Comparison of ENCODE assay signal across 8 cellular contexts in genomic region chr15:67120839-67121540, GRCh38. TPM values are rescaled to one million over a fixed set of nuclear protein-coding genes. Genes with fewer than 3 reads are reported as not detected.
DNase-seq lines count a peak whose midpoint lies in the region; ATAC-seq and TF ChIP-seq lines count a peak whose summit lies in the region.

No MANE protein-coding gene starts in this region.

- no peaks in the 10 kb centered on the region for H3K27me3 ChIP-seq in HUES6 (ENCODE audit: control insufficient read depth, insufficient read depth, low read length)

- peak overlapping the region; percentile 34 for H3K9ac ChIP-seq in HUES6 (ENCODE audit: low read length)

- no peaks in the 10 kb centered on the region for H3K36me3 ChIP-seq in HUES6 (ENCODE audit: control insufficient read depth, insufficient read depth, low read length)

- peak; percentile 62 for DNase-seq in GM19238 (ENCODE audit: insufficient read length, low spot score)
- peak; percentile 82 for DNase-seq in activated T-cell treated with anti-CD3 and anti-CD28 coated beads for 24 hours (ENCODE audit: low read depth)
- peak; percentile 85 for DNase-seq in epithelial cell of esophagus (ENCODE audit: low read depth)
- peak; percentile 61 to 88 (median 76) for DNase-seq in naive thymus-derived CD8-positive, alpha-beta T cell
- DNase-seq in stimulated activated effector memory CD8-positive, alpha-beta T cell treated with anti-CD3 and anti-CD28 coated beads, Interleukin-12 subunit alpha, Interleukin-12 subunit beta, amount 100 ng/mL, for 72 hours (ENCODE audit: low spot score in 2 of 2): peak; percentile 82 to 91
- no peak for DNase-seq in NCI-H446 (lab: John Stamatoyannopoulos, UW)
- DNase-seq in NCI-H510A treated with DMSO at 0.1 percent for 48 hours (lab: John Stamatoyannopoulos, UW): no peak

- no peaks in the 10 kb centered on the region for H3K9me3 Mint-ChIP-seq in naive thymus-derived CD8-positive, alpha-beta T cell
- no peaks in the 10 kb centered on the region for H3K9me3 Mint-ChIP-seq in stimulated activated effector memory CD8-positive, alpha-beta T cell treated with anti-CD3 and anti-CD28 coated beads, Interleukin-12 subunit alpha, Interleukin-12 subunit beta, amount 100 ng/mL, for 72 hours

- no peaks in the 10 kb centered on the region for H3K36me3 Mint-ChIP-seq in naive thymus-derived CD8-positive, alpha-beta T cell
- peaks cover 18% of the 10 kb centered on the region for H3K36me3 Mint-ChIP-seq in stimulated activated effector memory CD8-positive, alpha-beta T cell treated with anti-CD3 and anti-CD28 coated beads, Interleukin-12 subunit alpha, Interleukin-12 subunit beta, amount 100 ng/mL, for 72 hours

- H3K27ac ChIP-seq in HUES6 (ENCODE audit: low read depth, low read length): peak overlapping the region; percentile 58; the same call in 1 of the 2 replicates

- no peaks in the 10 kb centered on the region for H3K27me3 Mint-ChIP-seq in naive thymus-derived CD8-positive, alpha-beta T cell

- peak overlapping the region; percentile 83 to 97 (median 96) for H3K27ac Mint-ChIP-seq in naive thymus-derived CD8-positive, alpha-beta T cell
- peak overlapping the region; percentile 99 for H3K27ac Mint-ChIP-seq in stimulated activated effector memory CD8-positive, alpha-beta T cell treated with anti-CD3 and anti-CD28 coated beads, Interleukin-12 subunit alpha, Interleukin-12 subunit beta, amount 100 ng/mL, for 72 hours

- POLR2A ChIA-PET in naive thymus-derived CD8-positive, alpha-beta T cell (lab: Charles Lee): interaction anchor here (0.7 to 2.1 kb wide), 10 partner anchors 11 to 57 kb away, joined by 3 to 10 read pairs (median 4); no protein-coding TSS in a partner anchor

- peak; percentile 92 to 93 for ATAC-seq in naive thymus-derived CD8-positive, alpha-beta T cell
- ATAC-seq in stimulated activated effector memory CD8-positive, alpha-beta T cell treated with anti-CD3 and anti-CD28 coated beads, Interleukin-12 subunit alpha, Interleukin-12 subunit beta, amount 100 ng/mL, for 72 hours: peak; percentile 95

- peaks cover 45% of the 10 kb centered on the region for H3K4me1 ChIP-seq in HUES6 (ENCODE audit: control insufficient read depth, insufficient read depth, low read length)

- no peak overlapping the region for H3K4me3 ChIP-seq in HUES6 (ENCODE audit: low read depth, low read length)
- no peak overlapping the region for H3K4me3 ChIP-seq in epithelial cell of esophagus (ENCODE audit: low read length)

- H3K9me3 ChIP-seq in HUES6 (ENCODE audit: control insufficient read depth, insufficient read depth, low read depth, low read length): no peaks in the 10 kb centered on the region

- H3K4me3 Mint-ChIP-seq in naive thymus-derived CD8-positive, alpha-beta T cell: peak overlapping the region; percentile 73 to 94 (median 84)
- H3K4me3 Mint-ChIP-seq in stimulated activated effector memory CD8-positive, alpha-beta T cell treated with anti-CD3 and anti-CD28 coated beads, Interleukin-12 subunit alpha, Interleukin-12 subunit beta, amount 100 ng/mL, for 72 hours: peak overlapping the region; percentile 79

- H3K4me1 Mint-ChIP-seq in naive thymus-derived CD8-positive, alpha-beta T cell: peaks cover 32 to 93% (median 66%) of the 10 kb centered on the region in 4 donors
- peaks cover 88% of the 10 kb centered on the region for H3K4me1 Mint-ChIP-seq in stimulated activated effector memory CD8-positive, alpha-beta T cell treated with anti-CD3 and anti-CD28 coated beads, Interleukin-12 subunit alpha, Interleukin-12 subunit beta, amount 100 ng/mL, for 72 hours

- TF ChIP-seq CTCF in epithelial cell of esophagus (IDR thresholded peaks at IDR 0.05; ENCODE audit: insufficient read depth, low read depth, low read length, missing control alignments): no peak

RNA-seq across cellular contexts. Expression of gene SMAD3, which starts 55.6 kb away (rescaled TPM):
- 10 to 100 TPM; 53.1 to 55.4 TPM for total RNA-seq in naive thymus-derived CD8-positive, alpha-beta T cell
- 1 to 10 TPM in 2 of 3 donors, under 1 TPM in 1; 0.57 to 4.2 (median 1.7) TPM for polyA plus RNA-seq in naive thymus-derived CD8-positive, alpha-beta T cell

Comparison
In these comparisons a context has a peak if more than half of its experiments do, and no peak if none do; other contexts are left out.
1. DNase-seq: peak in GM19238 (single experiment), activated T-cell treated with anti-CD3 and anti-CD28 coated beads for 24 hours (single experiment), epithelial cell of esophagus (single experiment), naive thymus-derived CD8-positive, alpha-beta T cell (10 of 10) and stimulated activated effector memory CD8-positive, alpha-beta T cell treated with anti-CD3 and anti-CD28 coated beads, Interleukin-12 subunit alpha, Interleukin-12 subunit beta, amount 100 ng/mL, for 72 hours (2 of 2); none in NCI-H446 (0 of 2) and NCI-H510A treated with DMSO at 0.1 percent for 48 hours (single experiment).